ENCODE assay signal across 11 cellular contexts in genomic region chr2:114729025-114729424, GRCh38.
A peak's percentile ranks its signal among the peaks of the same experiment; 100 is the strongest.
DNase-seq lines count a peak whose midpoint lies in the region; ATAC-seq and TF ChIP-seq lines count a peak whose summit lies in the region.
"Had no signal": no experiment of that assay in that cellular context is flagged by ENCODE, and none has a peak within 500 bp of the region (broad histone marks: within the 10 kb centered on the region; RNA-seq: fewer than 3 reads in every experiment).

No MANE protein-coding gene starts in this region.

- no peaks in the 10 kb centered on the region for H3K36me3 ChIP-seq in Loucy (ENCODE audit: insufficient read depth, low read length)
- no peaks in the 10 kb centered on the region for H3K36me3 ChIP-seq in neural cell (ENCODE audit: insufficient read depth, low read length)
- H3K36me3 ChIP-seq: tibial artery had no signal

- H4K20me1 ChIP-seq in Loucy (ENCODE audit: insufficient read depth, low read length, poor library complexity, severe bottlenecking) (no peaks in the 10 kb centered on the region), neural cell (ENCODE audit: insufficient read depth) (no peaks in the 10 kb centered on the region)

- H3K9me3 ChIP-seq in Loucy (ENCODE audit: insufficient read depth, low read depth, low read length) (no peaks in the 10 kb centered on the region), neural cell (ENCODE audit: low read length) (no peaks in the 10 kb centered on the region)
- H3K9me3 ChIP-seq: tibial artery had no signal

- H3K9ac ChIP-seq in Loucy (ENCODE audit: low read depth, low read length, poor library complexity, severe bottlenecking) (no peak overlapping the region), neural cell (ENCODE audit: low read length) (no peak overlapping the region)

- H3K9me2 ChIP-seq in Loucy (replicated peaks; ENCODE audit: low read depth, low read length) (no peaks in the 10 kb centered on the region), neural cell (ENCODE audit: insufficient read depth, low read length) (no peaks in the 10 kb centered on the region)

- no peak overlapping the region for H2AFZ ChIP-seq in Loucy (ENCODE audit: low read length)
- H2AFZ ChIP-seq in neural cell (ENCODE audit: low read depth, low read length) = no peak overlapping the region

- peak; percentile 6 for DNase-seq in NCI-H1436 (lab: John Stamatoyannopoulos, UW)
- DNase-seq in NCI-H1436 treated with DMSO at 0.1 percent for 48 hours (lab: John Stamatoyannopoulos, UW) = no peak
- no peak for DNase-seq in central memory CD4-positive, alpha-beta T cell
- DNase-seq: activated CD4-positive, CD25-positive, alpha-beta regulatory T cell; activated T-cell treated with anti-CD3 and anti-CD28 coated beads, Interleukin-2, amount 50 U/mL, for 4 hours; tibial artery had no signal

- H3K79me2 ChIP-seq in Loucy (ENCODE audit: insufficient read depth, low read length) (no peaks in the 10 kb centered on the region), neural cell (replicated peaks; ENCODE audit: insufficient read depth, low read length) (no peaks in the 10 kb centered on the region)

- TF ChIP-seq CTCF in Loucy (conservative IDR thresholded peaks at IDR 0.05; ENCODE audit: low read length) = peak; percentile 32
- peak; percentile 73 for TF ChIP-seq CTCF in VCaP (conservative IDR thresholded peaks at IDR 0.05)
- TF ChIP-seq CTCF in neural cell (IDR thresholded peaks at IDR 0.05; ENCODE audit: poor library complexity, severe bottlenecking) = peak; percentile 81

- H3K27ac ChIP-seq in VCaP (no peak overlapping the region), neural cell (ENCODE audit: low read length) (no peak overlapping the region)
- H3K27ac ChIP-seq: tibial artery had no signal

- H3K4me1 ChIP-seq in Loucy (ENCODE audit: insufficient read depth, low read length, poor library complexity, severe bottlenecking) = no peaks in the 10 kb centered on the region
- H3K4me1 ChIP-seq: tibial artery had no signal

- H3K4me3 ChIP-seq in Loucy (ENCODE audit: low read length, poor library complexity, severe bottlenecking) (no peak overlapping the region), neural cell (ENCODE audit: low read length) (no peak overlapping the region)
- H3K4me3 ChIP-seq: tibial artery had no signal

- H3K27me3 ChIP-seq in Loucy (ENCODE audit: insufficient read depth, low read length, poor library complexity, severe bottlenecking) = no peaks in the 10 kb centered on the region
- H3K27me3 ChIP-seq in neural cell (ENCODE audit: insufficient read depth, low read depth, low read length) = no peaks in the 10 kb centered on the region
- H3K27me3 ChIP-seq: tibial artery had no signal

- peak; percentile 85 for TF ChIP-seq RAD21 in neural cell (conservative IDR thresholded peaks at IDR 0.05)

- H3F3A ChIP-seq in Loucy (ENCODE audit: low read depth) = no peaks in the 10 kb centered on the region
- no peaks in the 10 kb centered on the region for H3F3A ChIP-seq in neural cell (ENCODE audit: insufficient read depth, low read length, poor library complexity, severe bottlenecking)

- no peak for TF ChIP-seq EP300 in neural cell (conservative IDR thresholded peaks at IDR 0.05; ENCODE audit: poor library complexity, severe bottlenecking)

- H3K4me2 ChIP-seq in Loucy (ENCODE audit: low read depth, low read length, poor library complexity, severe bottlenecking) = no peak overlapping the region
- H3K4me2 ChIP-seq in neural cell (ENCODE audit: low read length) = no peak overlapping the region

- ATAC-seq in HG02759 (IDR thresholded peaks at IDR 0.05; ENCODE audit: unreplicated experiment) = no peak
- no peak for ATAC-seq in GM19328 (IDR thresholded peaks at IDR 0.05; ENCODE audit: unreplicated experiment)
- ATAC-seq: activated T-cell treated with anti-CD3 and anti-CD28 coated beads, Interleukin-2, amount 50 U/mL, for 4 hours had no signal

TF ChIP-seq in neural cell, 6 proteins besides CTCF, POLR2A, EP300 and RAD21:
- TF ChIP-seq, protein P1, sequence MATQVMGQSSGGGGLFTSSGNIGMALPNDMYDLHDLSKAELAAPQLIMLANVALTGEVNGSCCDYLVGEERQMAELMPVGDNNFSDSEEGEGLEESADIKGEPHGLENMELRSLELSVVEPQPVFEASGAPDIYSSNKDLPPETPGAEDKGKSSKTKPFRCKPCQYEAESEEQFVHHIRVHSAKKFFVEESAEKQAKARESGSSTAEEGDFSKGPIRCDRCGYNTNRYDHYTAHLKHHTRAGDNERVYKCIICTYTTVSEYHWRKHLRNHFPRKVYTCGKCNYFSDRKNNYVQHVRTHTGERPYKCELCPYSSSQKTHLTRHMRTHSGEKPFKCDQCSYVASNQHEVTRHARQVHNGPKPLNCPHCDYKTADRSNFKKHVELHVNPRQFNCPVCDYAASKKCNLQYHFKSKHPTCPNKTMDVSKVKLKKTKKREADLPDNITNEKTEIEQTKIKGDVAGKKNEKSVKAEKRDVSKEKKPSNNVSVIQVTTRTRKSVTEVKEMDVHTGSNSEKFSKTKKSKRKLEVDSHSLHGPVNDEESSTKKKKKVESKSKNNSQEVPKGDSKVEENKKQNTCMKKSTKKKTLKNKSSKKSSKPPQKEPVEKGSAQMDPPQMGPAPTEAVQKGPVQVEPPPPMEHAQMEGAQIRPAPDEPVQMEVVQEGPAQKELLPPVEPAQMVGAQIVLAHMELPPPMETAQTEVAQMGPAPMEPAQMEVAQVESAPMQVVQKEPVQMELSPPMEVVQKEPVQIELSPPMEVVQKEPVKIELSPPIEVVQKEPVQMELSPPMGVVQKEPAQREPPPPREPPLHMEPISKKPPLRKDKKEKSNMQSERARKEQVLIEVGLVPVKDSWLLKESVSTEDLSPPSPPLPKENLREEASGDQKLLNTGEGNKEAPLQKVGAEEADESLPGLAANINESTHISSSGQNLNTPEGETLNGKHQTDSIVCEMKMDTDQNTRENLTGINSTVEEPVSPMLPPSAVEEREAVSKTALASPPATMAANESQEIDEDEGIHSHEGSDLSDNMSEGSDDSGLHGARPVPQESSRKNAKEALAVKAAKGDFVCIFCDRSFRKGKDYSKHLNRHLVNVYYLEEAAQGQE (IDR thresholded peaks at IDR 0.05; ENCODE audit: borderline replicate concordance) = no peak
- TF ChIP-seq SMC3 (conservative IDR thresholded peaks at IDR 0.05; ENCODE audit: poor library complexity) = peak; percentile 81
